8 cellular contexts compared by ENCODE assay signal in genomic region chr7:76294344-76295024, GRCh38. TPM values are rescaled to one million over a fixed set of nuclear protein-coding genes. Genes with fewer than 3 reads are reported as not detected.
A peak's percentile ranks its signal among the peaks of the same experiment; 100 is the strongest.
DNase-seq lines count a peak whose midpoint lies in the region; ATAC-seq and TF ChIP-seq lines count a peak whose summit lies in the region.

No MANE protein-coding gene starts in this region.

- TF ChIP-seq CTCF in esophagus muscularis mucosa (IDR thresholded peaks at IDR 0.05) (no peak), uterus (IDR thresholded peaks at IDR 0.05) (peak in 1 of 4 experiments; percentile 18)

- no peak overlapping the region for H3K27ac Mint-ChIP-seq in stimulated activated effector memory CD8-positive, alpha-beta T cell treated with anti-CD3 and anti-CD28 coated beads, Interleukin-12 subunit alpha, Interleukin-12 subunit beta, amount 100 ng/mL, for 72 hours

- H3K36me3 Mint-ChIP-seq in stimulated activated effector memory CD8-positive, alpha-beta T cell treated with anti-CD3 and anti-CD28 coated beads, Interleukin-12 subunit alpha, Interleukin-12 subunit beta, amount 100 ng/mL, for 72 hours, result no peaks in the 10 kb centered on the region

- WGBS in esophagus muscularis mucosa, result 14% methylated on average over 11 of the region's 20 CpGs

- H3K4me3 ChIP-seq in SJSA1, result peak overlapping the region; percentile 26
- peak overlapping the region; percentile 46 to 53 (median 49) for H3K4me3 ChIP-seq in esophagus muscularis mucosa
- H3K4me3 ChIP-seq in mucosa of rectum (ENCODE audit: low read length in 2 of 2), result peak overlapping the region in 1 of 2 donors; percentile 43
- H3K4me3 ChIP-seq in uterus, result peak overlapping the region; percentile 18

- peak overlapping the region; percentile 63 to 65 for H3K9ac ChIP-seq in mucosa of rectum (ENCODE audit: low read depth in 1 of 2, low read length in 2 of 2)

- H3K4me3 Mint-ChIP-seq in stimulated activated effector memory CD8-positive, alpha-beta T cell treated with anti-CD3 and anti-CD28 coated beads, Interleukin-12 subunit alpha, Interleukin-12 subunit beta, amount 100 ng/mL, for 72 hours, result no peak overlapping the region

- H3K9me3 Mint-ChIP-seq in stimulated activated effector memory CD8-positive, alpha-beta T cell treated with anti-CD3 and anti-CD28 coated beads, Interleukin-12 subunit alpha, Interleukin-12 subunit beta, amount 100 ng/mL, for 72 hours, result no peaks in the 10 kb centered on the region

- intact Hi-C loops in esophagus muscularis mucosa (cut with DNase I) (no loop called here), uterus (cut with DNase I; ENCODE audit: low total_unique reads) (no loop called here)

- H3K27me3 ChIP-seq in SJSA1 (replicated peaks), result no peaks in the 10 kb centered on the region
- no peaks in the 10 kb centered on the region for H3K27me3 ChIP-seq in esophagus muscularis mucosa
- no peaks in the 10 kb centered on the region for H3K27me3 ChIP-seq in mucosa of rectum (ENCODE audit: control insufficient read depth in 2 of 2, insufficient read depth in 2 of 2, low read length in 2 of 2)
- no peaks in the 10 kb centered on the region for H3K27me3 ChIP-seq in uterus

- TF ChIP-seq POLR2A in esophagus muscularis mucosa (IDR thresholded peaks at IDR 0.05; ENCODE audit: low read depth) (peak; percentile 21), uterus (IDR thresholded peaks at IDR 0.05) (peak; percentile 45 to 93)

- peak overlapping the region; percentile 85 for H3K27ac ChIP-seq in SJSA1
- peak overlapping the region; percentile 93 to 100 (median 99) for H3K27ac ChIP-seq in esophagus muscularis mucosa (replicated peaks in 1 of 4)
- peak overlapping the region; percentile 89 to 90 for H3K27ac ChIP-seq in mucosa of rectum (ENCODE audit: low read depth in 2 of 2, low read length in 2 of 2)
- peak overlapping the region; percentile 100 for H3K27ac ChIP-seq in uterus

- no peak for ATAC-seq in GM19452 (IDR thresholded peaks at IDR 0.05; ENCODE audit: unreplicated experiment)
- ATAC-seq in stimulated activated effector memory CD8-positive, alpha-beta T cell treated with anti-CD3 and anti-CD28 coated beads, Interleukin-12 subunit alpha, Interleukin-12 subunit beta, amount 100 ng/mL, for 72 hours, result no peak

- H3K4me1 ChIP-seq in SJSA1 (replicated peaks) (peaks cover 54% of the 10 kb centered on the region), esophagus muscularis mucosa (peaks cover 58 to 73% (median 70%) of the 10 kb centered on the region in 4 donors), mucosa of rectum (ENCODE audit: control insufficient read depth in 2 of 2, insufficient read depth in 2 of 2, low read length in 2 of 2) (peaks cover 40 to 42% of the 10 kb centered on the region in 2 donors), uterus (peaks cover 6 to 21% of the 10 kb centered on the region in 2 donors)

- H3K36me3 ChIP-seq in SJSA1 (no peaks in the 10 kb centered on the region), esophagus muscularis mucosa (no peaks in the 10 kb centered on the region), mucosa of rectum (ENCODE audit: control insufficient read depth in 2 of 2, insufficient read depth in 2 of 2, low read length in 2 of 2) (no peaks in the 10 kb centered on the region), uterus (no peaks in the 10 kb centered on the region)

- H3K4me1 Mint-ChIP-seq in stimulated activated effector memory CD8-positive, alpha-beta T cell treated with anti-CD3 and anti-CD28 coated beads, Interleukin-12 subunit alpha, Interleukin-12 subunit beta, amount 100 ng/mL, for 72 hours, result peaks cover 21% of the 10 kb centered on the region

- no peaks in the 10 kb centered on the region for H3K9me3 ChIP-seq in SJSA1 (replicated peaks)
- H3K9me3 ChIP-seq in esophagus muscularis mucosa, result no peaks in the 10 kb centered on the region
- no peaks in the 10 kb centered on the region for H3K9me3 ChIP-seq in mucosa of rectum (ENCODE audit: control insufficient read depth in 2 of 2, low read length in 2 of 2)
- no peaks in the 10 kb centered on the region for H3K9me3 ChIP-seq in uterus

- DNase-seq in EL (peak; percentile 96), NCI-H1092 treated with DMSO at 0.1 percent for 48 hours (lab: John Stamatoyannopoulos, UW) (peak; percentile 95), SJSA1 (ENCODE audit: low read depth in 1 of 2, low spot score in 2 of 2) (peak; percentile 92 to 97), esophagus muscularis mucosa (ENCODE audit: extremely low spot score) (peak; percentile 98), uterus (peak; percentile 98 to 99)
- no peak for DNase-seq in stimulated activated effector memory CD8-positive, alpha-beta T cell treated with anti-CD3 and anti-CD28 coated beads, Interleukin-12 subunit alpha, Interleukin-12 subunit beta, amount 100 ng/mL, for 72 hours (ENCODE audit: low spot score in 2 of 2)

- peak; percentile 37 for TF ChIP-seq EP300 in esophagus muscularis mucosa (IDR thresholded peaks at IDR 0.05)

RNA-seq across cellular contexts. Expression of gene HSPB1, which starts 8.0 kb away (rescaled TPM):
- 119 and 221 TPM in 2 replicates for total RNA-seq in SJSA1 (2014; rRNA removed; shearing (Covaris generic))
- total RNA-seq in esophagus muscularis mucosa (1,000 to 10,000 TPM in 3 of 4 donors, 100 to 1,000 TPM in 1; 927 to 2,513 (median 1,694) TPM), uterus (1,000 to 10,000 TPM in 1 of 4 donors, 100 to 1,000 TPM in 2, 10 to 100 TPM in 1; 28.8 to 1,391 (median 758) TPM)

Comparison
In these comparisons a context has a peak if more than half of its experiments do, and no peak if none do; other contexts are left out.
1. DNase-seq: peak in EL (single experiment), NCI-H1092 treated with DMSO at 0.1 percent for 48 hours (single experiment), SJSA1 (2 of 2), esophagus muscularis mucosa (single experiment) and uterus (2 of 2); none in stimulated activated effector memory CD8-positive, alpha-beta T cell treated with anti-CD3 and anti-CD28 coated beads, Interleukin-12 subunit alpha, Interleukin-12 subunit beta, amount 100 ng/mL, for 72 hours (0 of 2).
2. Peak in every context shown above with its lines, with median percentiles within 50 percentile points of each other: H3K27ac ChIP-seq.